15 cellular contexts compared by ENCODE assay signal in the genomic region with DNA sequence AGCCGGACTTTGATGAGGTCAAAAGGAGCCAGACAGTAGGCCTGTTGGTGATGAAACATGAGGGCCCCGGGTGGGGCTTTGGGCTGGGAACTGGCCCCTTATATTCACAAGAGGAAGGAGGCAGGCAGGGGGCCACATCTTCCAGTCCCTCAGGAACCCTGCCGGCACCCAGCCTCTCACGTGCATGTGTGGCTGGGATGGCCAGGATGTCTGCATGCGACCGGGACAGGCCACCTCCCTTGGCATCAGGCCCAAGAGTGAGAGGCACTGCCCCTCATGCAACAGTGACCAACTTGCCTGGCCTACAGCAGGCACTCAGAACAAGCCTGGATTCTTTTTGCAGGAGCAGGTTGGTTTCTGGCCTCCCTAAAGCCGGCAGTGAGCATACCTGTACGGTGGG. TPM values are rescaled to one million over a fixed set of nuclear protein-coding genes. Genes with fewer than 3 reads are reported as not detected.
"Had no signal": no experiment of that assay in that cellular context is flagged by ENCODE, and none has a peak within 500 bp of the region (broad histone marks: within the 10 kb centered on the region; RNA-seq: fewer than 3 reads in every experiment).

No MANE protein-coding gene starts in this region.

- H3K4me3 ChIP-seq: left lung, sigmoid colon, tibial nerve had no signal

- H3K9me3 Mint-ChIP-seq: activated naive CD8-positive, alpha-beta T cell treated with anti-CD3 and anti-CD28 coated beads, Interleukin-2, amount 10 ng/mL, durations not matched to agents 7 days and 5 days; activated T-helper 1 cell treated with anti-CD3 and anti-CD28 coated beads, Interleukin-12 subunit alpha, Interleukin-12 subunit beta, Interleukin-2, Interleukin-4 antibody, amounts not matched to agents 30 ng/mL and 10 ng/mL and 1 ng/mL, durations not matched to agents 14 hours and 24 hours and 36 hours; nephron progenitor cell had no signal

- FAIRE-seq: kidney had no signal

- H3K27ac Mint-ChIP-seq: activated T-helper 1 cell treated with anti-CD3 and anti-CD28 coated beads, Interleukin-12 subunit alpha, Interleukin-12 subunit beta, Interleukin-2, Interleukin-4 antibody, amounts not matched to agents 30 ng/mL and 10 ng/mL and 1 ng/mL, durations not matched to agents 14 hours and 24 hours and 36 hours had no signal

- H3K36me3 ChIP-seq: left lung, sigmoid colon, tibial nerve had no signal

- H3K9me3 ChIP-seq: left lung, sigmoid colon, tibial nerve had no signal

- ATAC-seq: foreskin keratinocyte, left lung had no signal

- DNase-seq: activated CD4-positive, alpha-beta T cell treated with anti-CD3 and anti-CD28 coated beads, Interleukin-2, amount 50 U/mL, for 1 hour; activated naive CD8-positive, alpha-beta T cell treated with anti-CD3 and anti-CD28 coated beads, Interleukin-2, amount 10 ng/mL, durations not matched to agents 7 days and 5 days; effector memory CD4-positive, alpha-beta T cell; foreskin keratinocyte; glutamatergic neuron; hypothalamus; kidney; left lung; nephron progenitor cell; sigmoid colon; stimulated activated CD4-positive, alpha-beta T cell treated with anti-CD3 and anti-CD28 coated beads, Interleukin-2, amount 100 ng/mL, for 24 hours; SW 1271 had no signal

- H3K4me1 ChIP-seq: foreskin keratinocyte had no signal

- H3K4me3 Mint-ChIP-seq: activated naive CD8-positive, alpha-beta T cell treated with anti-CD3 and anti-CD28 coated beads, Interleukin-2, amount 10 ng/mL, durations not matched to agents 7 days and 5 days; activated T-helper 1 cell treated with anti-CD3 and anti-CD28 coated beads, Interleukin-12 subunit alpha, Interleukin-12 subunit beta, Interleukin-2, Interleukin-4 antibody, amounts not matched to agents 30 ng/mL and 10 ng/mL and 1 ng/mL, durations not matched to agents 14 hours and 24 hours and 36 hours; nephron progenitor cell had no signal

- H3K27me3 ChIP-seq: foreskin keratinocyte, left lung, sigmoid colon, tibial nerve had no signal

- H3K27ac ChIP-seq: foreskin keratinocyte, left lung, sigmoid colon had no signal

- H3K27me3 Mint-ChIP-seq: activated naive CD8-positive, alpha-beta T cell treated with anti-CD3 and anti-CD28 coated beads, Interleukin-2, amount 10 ng/mL, durations not matched to agents 7 days and 5 days had no signal

- H3K36me3 Mint-ChIP-seq: activated naive CD8-positive, alpha-beta T cell treated with anti-CD3 and anti-CD28 coated beads, Interleukin-2, amount 10 ng/mL, durations not matched to agents 7 days and 5 days had no signal

RNA-seq across cellular contexts. Expression of gene TIGD3, which starts 22.5 kb away (rescaled TPM):
- total RNA-seq: mesenteric fat pad had no signal
